19 cellular contexts compared by ENCODE assay signal in genomic region chr2:98932164-98932563, GRCh38.
"Had no signal": no experiment of that assay in that cellular context is flagged by ENCODE, and none has a peak within 500 bp of the region (broad histone marks: within the 10 kb centered on the region; RNA-seq: fewer than 3 reads in every experiment).

No MANE protein-coding gene starts in this region.

- ATAC-seq: activated CD4-positive, CD25-positive, alpha-beta regulatory T cell treated with anti-CD3 and anti-CD28 coated beads, Interleukin-2, amount 50 U/mL, for 24 hours; activated CD8-positive, alpha-beta T cell treated with anti-CD3 and anti-CD28 coated beads for 36 hours; activated naive CD4-positive, alpha-beta T cell treated with anti-CD3 and anti-CD28 coated beads, Interleukin-2, amount 50 U/mL, for 72 hours had no signal

- H3K36me3 ChIP-seq: cardiac muscle cell, Peyer's patch had no signal

- DNase-seq: activated CD4-positive, alpha-beta T cell treated with anti-CD3 and anti-CD28 coated beads for 4 hours; activated CD8-positive, alpha-beta T cell treated with anti-CD3 and anti-CD28 coated beads for 36 hours; activated effector memory CD4-positive, alpha-beta T cell treated with anti-CD3 and anti-CD28 coated beads, Interleukin-2, amount 50 U/mL, for 16 hours; activated naive CD4-positive, alpha-beta T cell treated with Interleukin-2 at 50 U/mL for 16 hours; activated T-cell treated with anti-CD3 and anti-CD28 coated beads, Interleukin-2, amount 50 U/mL, for 24 hours; amygdala; MV-4-11; NCI-H1436 treated with DMSO at 0.1 percent for 48 hours; NCI-H1930; NCI-H2171; NCI-H2227 treated with DMSO at 0.1 percent for 48 hours; NCI-H510A; NCI-H526 treated with DMSO at 0.1 percent for 48 hours; Peyer's patch; SHP77 had no signal

- H3K27ac ChIP-seq: cardiac muscle cell, KMS-11, Peyer's patch had no signal

- H3K9me3 ChIP-seq: Peyer's patch had no signal

- H3K4me3 ChIP-seq: cardiac muscle cell, Peyer's patch had no signal
